1 cellular context compared by ENCODE assay signal in the genomic region with DNA sequence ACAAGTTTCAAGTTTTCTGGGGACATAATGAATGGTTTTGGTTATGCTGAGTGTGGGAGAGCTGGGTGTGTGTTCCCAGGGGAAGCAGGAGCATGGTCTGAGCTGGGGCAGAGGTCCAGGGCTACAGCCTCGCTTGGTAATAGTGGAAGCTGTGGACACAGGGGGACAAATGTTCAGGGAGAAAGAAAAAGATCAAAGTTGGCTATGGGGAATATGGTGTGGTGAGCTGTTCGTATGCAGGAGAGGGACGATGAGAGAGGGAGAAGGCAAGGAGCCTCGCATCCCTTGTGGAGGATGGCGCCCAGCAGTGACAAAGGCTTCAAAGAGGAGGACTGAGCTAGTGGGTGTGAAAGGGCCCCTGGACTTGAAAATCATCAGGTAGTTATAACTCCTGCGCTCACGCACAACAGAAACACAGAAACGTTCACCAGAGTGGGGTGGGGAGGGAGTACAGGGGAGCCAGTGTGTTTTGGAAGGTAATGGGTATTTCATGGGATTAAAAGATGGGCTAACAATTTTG.
TF ChIP-seq lines count a peak whose summit lies in the region.

No MANE protein-coding gene starts in this region.

TF ChIP-seq in GM23338, 12 proteins besides CTCF, POLR2A, EP300 and RAD21:
- TF ChIP-seq ZNF462 (CRISPR knock-in tag; IDR thresholded peaks at IDR 0.05) (no peak), POLR2AphosphoS5 (IDR thresholded peaks at IDR 0.05; ENCODE audit: low read depth) (no peak), CREB1 (CRISPR knock-in tag; IDR thresholded peaks at IDR 0.05; ENCODE audit: low read depth) (no peak)
- TF ChIP-seq, protein P1, sequence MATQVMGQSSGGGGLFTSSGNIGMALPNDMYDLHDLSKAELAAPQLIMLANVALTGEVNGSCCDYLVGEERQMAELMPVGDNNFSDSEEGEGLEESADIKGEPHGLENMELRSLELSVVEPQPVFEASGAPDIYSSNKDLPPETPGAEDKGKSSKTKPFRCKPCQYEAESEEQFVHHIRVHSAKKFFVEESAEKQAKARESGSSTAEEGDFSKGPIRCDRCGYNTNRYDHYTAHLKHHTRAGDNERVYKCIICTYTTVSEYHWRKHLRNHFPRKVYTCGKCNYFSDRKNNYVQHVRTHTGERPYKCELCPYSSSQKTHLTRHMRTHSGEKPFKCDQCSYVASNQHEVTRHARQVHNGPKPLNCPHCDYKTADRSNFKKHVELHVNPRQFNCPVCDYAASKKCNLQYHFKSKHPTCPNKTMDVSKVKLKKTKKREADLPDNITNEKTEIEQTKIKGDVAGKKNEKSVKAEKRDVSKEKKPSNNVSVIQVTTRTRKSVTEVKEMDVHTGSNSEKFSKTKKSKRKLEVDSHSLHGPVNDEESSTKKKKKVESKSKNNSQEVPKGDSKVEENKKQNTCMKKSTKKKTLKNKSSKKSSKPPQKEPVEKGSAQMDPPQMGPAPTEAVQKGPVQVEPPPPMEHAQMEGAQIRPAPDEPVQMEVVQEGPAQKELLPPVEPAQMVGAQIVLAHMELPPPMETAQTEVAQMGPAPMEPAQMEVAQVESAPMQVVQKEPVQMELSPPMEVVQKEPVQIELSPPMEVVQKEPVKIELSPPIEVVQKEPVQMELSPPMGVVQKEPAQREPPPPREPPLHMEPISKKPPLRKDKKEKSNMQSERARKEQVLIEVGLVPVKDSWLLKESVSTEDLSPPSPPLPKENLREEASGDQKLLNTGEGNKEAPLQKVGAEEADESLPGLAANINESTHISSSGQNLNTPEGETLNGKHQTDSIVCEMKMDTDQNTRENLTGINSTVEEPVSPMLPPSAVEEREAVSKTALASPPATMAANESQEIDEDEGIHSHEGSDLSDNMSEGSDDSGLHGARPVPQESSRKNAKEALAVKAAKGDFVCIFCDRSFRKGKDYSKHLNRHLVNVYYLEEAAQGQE (IDR thresholded peaks at IDR 0.05; ENCODE audit: unreplicated experiment) = no peak
